Comparison of ENCODE assay signal across 9 cellular contexts in genomic region chr16:24668481-24669001, GRCh38.
DNase-seq lines count a peak whose midpoint lies in the region; ATAC-seq and TF ChIP-seq lines count a peak whose summit lies in the region.
"Had no signal": no experiment of that assay in that cellular context is flagged by ENCODE, and none has a peak within 500 bp of the region (broad histone marks: within the 10 kb centered on the region; RNA-seq: fewer than 3 reads in every experiment).

No MANE protein-coding gene starts in this region.

- peaks cover 2% of the 10 kb centered on the region for H3K36me3 Mint-ChIP-seq in activated T-helper 1 cell treated with anti-CD3 and anti-CD28 coated beads, Interleukin-12 subunit alpha, Interleukin-12 subunit beta, Interleukin-2, Interleukin-4 antibody, amounts not matched to agents 30 ng/mL and 10 ng/mL and 1 ng/mL, durations not matched to agents 14 hours and 24 hours and 36 hours (ENCODE audit: low read depth)
- no peaks in the 10 kb centered on the region for H3K36me3 Mint-ChIP-seq in CD8-positive, alpha-beta memory T cell
- H3K36me3 Mint-ChIP-seq in endodermal cell (ENCODE audit: low read depth), result no peaks in the 10 kb centered on the region

- H3K9me3 ChIP-seq in HEK293 (ENCODE audit: control insufficient read depth, insufficient read depth, low read depth, low read length), result no peaks in the 10 kb centered on the region
- H3K9me3 ChIP-seq in right atrium auricular region, result no peaks in the 10 kb centered on the region
- no peaks in the 10 kb centered on the region for H3K9me3 ChIP-seq in CD8-positive, alpha-beta memory T cell (ENCODE audit: low read length)
- no peaks in the 10 kb centered on the region for H3K9me3 ChIP-seq in endodermal cell (ENCODE audit: control insufficient read depth, low read length)

- DNase-seq in activated T-helper 1 cell treated with anti-CD3 and anti-CD28 coated beads, Interleukin-12 subunit alpha, Interleukin-12 subunit beta, Interleukin-2, Interleukin-4 antibody, amounts not matched to agents 30 ng/mL and 10 ng/mL and 1 ng/mL, durations not matched to agents 14 hours and 24 hours and 36 hours (ENCODE audit: low spot score), result no peak
- DNase-seq in right atrium auricular region (ENCODE audit: low spot score), result no peak
- peak; percentile 35 to 51 for DNase-seq in stimulated activated CD4-positive, alpha-beta T cell treated with anti-CD3 and anti-CD28 coated beads, Interleukin-4, amount 100 ng/mL, for 48 hours (ENCODE audit: low read depth in 2 of 2)
- DNase-seq in CD8-positive, alpha-beta memory T cell, result no peak
- DNase-seq in endodermal cell, result no peak
- no peak for DNase-seq in NCI-H1436 (lab: John Stamatoyannopoulos, UW)
- DNase-seq: KG1 had no signal

- H3K9ac ChIP-seq in endodermal cell (ENCODE audit: extremely low read depth, low read length, poor library complexity, severe bottlenecking), result no peak overlapping the region

- TF ChIP-seq CTCF in HEK293 (tag by site-specific recombination; IDR thresholded peaks at IDR 0.05) (no peak), right atrium auricular region (IDR thresholded peaks at IDR 0.05) (no peak), endodermal cell (conservative IDR thresholded peaks at IDR 0.05) (no peak)

- no peaks in the 10 kb centered on the region for H3K4me1 ChIP-seq in HEK293 (ENCODE audit: control insufficient read depth, insufficient read depth, low read length)
- H3K4me1 ChIP-seq in right atrium auricular region, result peaks cover 0 to 19% of the 10 kb centered on the region in 2 donors
- no peaks in the 10 kb centered on the region for H3K4me1 ChIP-seq in CD8-positive, alpha-beta memory T cell (ENCODE audit: insufficient read depth, low read length)
- no peaks in the 10 kb centered on the region for H3K4me1 ChIP-seq in endodermal cell (ENCODE audit: control insufficient read depth, insufficient read depth, low read length)

- H3K4me3 ChIP-seq in HEK293 (ENCODE audit: low read depth, low read length) (no peak overlapping the region), right atrium auricular region (no peak overlapping the region), endodermal cell (ENCODE audit: low read length) (no peak overlapping the region)
- no peak overlapping the region for H3K4me3 ChIP-seq in CD8-positive, alpha-beta memory T cell (ENCODE audit: low read length)

- POLR2A ChIA-PET in HEK293 (lab: Yijun Ruan, JAX), result no interaction called here
- POLR2A ChIA-PET in CD8-positive, alpha-beta memory T cell (lab: Charles Lee), result no interaction called here

- peaks cover 27% of the 10 kb centered on the region for H3K4me1 Mint-ChIP-seq in activated T-helper 1 cell treated with anti-CD3 and anti-CD28 coated beads, Interleukin-12 subunit alpha, Interleukin-12 subunit beta, Interleukin-2, Interleukin-4 antibody, amounts not matched to agents 30 ng/mL and 10 ng/mL and 1 ng/mL, durations not matched to agents 14 hours and 24 hours and 36 hours (ENCODE audit: low read depth)
- peaks cover 3 to 8% (median 3%) of the 10 kb centered on the region in 3 donors for H3K4me1 Mint-ChIP-seq in CD8-positive, alpha-beta memory T cell
- no peaks in the 10 kb centered on the region for H3K4me1 Mint-ChIP-seq in endodermal cell

- H3K4me3 Mint-ChIP-seq in activated T-helper 1 cell treated with anti-CD3 and anti-CD28 coated beads, Interleukin-12 subunit alpha, Interleukin-12 subunit beta, Interleukin-2, Interleukin-4 antibody, amounts not matched to agents 30 ng/mL and 10 ng/mL and 1 ng/mL, durations not matched to agents 14 hours and 24 hours and 36 hours, result peak overlapping the region; percentile 66
- no peak overlapping the region for H3K4me3 Mint-ChIP-seq in CD8-positive, alpha-beta memory T cell
- no peak overlapping the region for H3K4me3 Mint-ChIP-seq in endodermal cell

- H3K36me3 ChIP-seq in HEK293 (ENCODE audit: control insufficient read depth in 2 of 2, insufficient read depth in 1 of 2, low read length in 2 of 2), result no peaks in the 10 kb centered on the region
- H3K36me3 ChIP-seq in right atrium auricular region, result no peaks in the 10 kb centered on the region
- no peaks in the 10 kb centered on the region for H3K36me3 ChIP-seq in CD8-positive, alpha-beta memory T cell (ENCODE audit: insufficient read depth, low read length)
- no peaks in the 10 kb centered on the region for H3K36me3 ChIP-seq in endodermal cell (ENCODE audit: control insufficient read depth, insufficient read depth, low read length)

- no peaks in the 10 kb centered on the region for H3K27me3 ChIP-seq in right atrium auricular region
- H3K27me3 ChIP-seq in CD8-positive, alpha-beta memory T cell (ENCODE audit: insufficient read depth, low read length, poor library complexity, severe bottlenecking), result peaks cover 6% of the 10 kb centered on the region
- no peaks in the 10 kb centered on the region for H3K27me3 ChIP-seq in endodermal cell (ENCODE audit: control insufficient read depth, insufficient read depth, low read length, poor library complexity, severe bottlenecking)

- H3K27ac Mint-ChIP-seq in activated T-helper 1 cell treated with anti-CD3 and anti-CD28 coated beads, Interleukin-12 subunit alpha, Interleukin-12 subunit beta, Interleukin-2, Interleukin-4 antibody, amounts not matched to agents 30 ng/mL and 10 ng/mL and 1 ng/mL, durations not matched to agents 14 hours and 24 hours and 36 hours, result peak overlapping the region; percentile 95
- H3K27ac Mint-ChIP-seq in CD8-positive, alpha-beta memory T cell, result peak overlapping the region in 1 of 8 donors; percentile 72
- H3K27ac Mint-ChIP-seq in endodermal cell, result no peak overlapping the region

- intact Hi-C loops in activated T-helper 1 cell treated with anti-CD3 and anti-CD28 coated beads, Interleukin-12 subunit alpha, Interleukin-12 subunit beta, Interleukin-2, Interleukin-4 antibody, amounts not matched to agents 30 ng/mL and 10 ng/mL and 1 ng/mL, durations not matched to agents 14 hours and 24 hours and 36 hours (cut with micrococcal nuclease), result loop anchor here (2.0 to 10.0 kb wide), 4 partner anchors 54 to 824 kb away; partner anchors contain the start of genes ARHGAP17 and RBBP6

- H3K27me3 Mint-ChIP-seq in activated T-helper 1 cell treated with anti-CD3 and anti-CD28 coated beads, Interleukin-12 subunit alpha, Interleukin-12 subunit beta, Interleukin-2, Interleukin-4 antibody, amounts not matched to agents 30 ng/mL and 10 ng/mL and 1 ng/mL, durations not matched to agents 14 hours and 24 hours and 36 hours (ENCODE audit: insufficient read depth), result peaks cover 2% of the 10 kb centered on the region
- peaks cover 7 to 18% of the 10 kb centered on the region in 2 donors for H3K27me3 Mint-ChIP-seq in CD8-positive, alpha-beta memory T cell
- H3K27me3 Mint-ChIP-seq in endodermal cell (ENCODE audit: insufficient read depth), result no peaks in the 10 kb centered on the region

- peaks cover 2% of the 10 kb centered on the region for H3K9me3 Mint-ChIP-seq in activated T-helper 1 cell treated with anti-CD3 and anti-CD28 coated beads, Interleukin-12 subunit alpha, Interleukin-12 subunit beta, Interleukin-2, Interleukin-4 antibody, amounts not matched to agents 30 ng/mL and 10 ng/mL and 1 ng/mL, durations not matched to agents 14 hours and 24 hours and 36 hours
- no peaks in the 10 kb centered on the region for H3K9me3 Mint-ChIP-seq in CD8-positive, alpha-beta memory T cell
- H3K9me3 Mint-ChIP-seq in endodermal cell, result no peaks in the 10 kb centered on the region

- ATAC-seq in HG03457 (IDR thresholded peaks at IDR 0.05; ENCODE audit: unreplicated experiment), result no peak

- CTCF ChIA-PET in HEK293 (lab: Yijun Ruan, JAX), result no interaction called here
- CTCF ChIA-PET in CD8-positive, alpha-beta memory T cell (lab: Charles Lee), result no interaction called here

- 91 to 96% methylated on average over 6 to 8 of the region's 8 CpGs for WGBS in endodermal cell (ENCODE audit: insufficient coverage in 1 of 2, insufficient read length in 1 of 2), 2 experiments

- no peak overlapping the region for H3K27ac ChIP-seq in HEK293 (ENCODE audit: extremely low read depth, low read depth, low read length)
- H3K27ac ChIP-seq in right atrium auricular region, result peak overlapping the region; percentile 60 to 77
- no peak overlapping the region for H3K27ac ChIP-seq in CD8-positive, alpha-beta memory T cell (ENCODE audit: low read depth, low read length)
- H3K27ac ChIP-seq in endodermal cell (ENCODE audit: low read depth, low read length), result no peak overlapping the region

TF ChIP-seq in HEK293, 187 proteins besides CTCF, POLR2A, EP300 and RAD21:
- peak; percentile 41 for TF ChIP-seq GLIS1 (tag by site-specific recombination; IDR thresholded peaks at IDR 0.05)
- TF ChIP-seq ZNF544 (tag by site-specific recombination; IDR thresholded peaks at IDR 0.05), result no peak
- peak; percentile 64 for TF ChIP-seq SP7 (tag by site-specific recombination; IDR thresholded peaks at IDR 0.05)
- no peak for TF ChIP-seq ZNF221 (tag by site-specific recombination; IDR thresholded peaks at IDR 0.05; ENCODE audit: borderline replicate concordance)
- peak; percentile 27; the same call in 1 of the 2 replicates for TF ChIP-seq PRDM1 (tag by site-specific recombination; IDR thresholded peaks at IDR 0.05)

Comparison
In these comparisons a context has a peak if more than half of its experiments do, and no peak if none do; other contexts are left out.
1. H3K27ac ChIP-seq: peak in right atrium auricular region (2 of 2); none in HEK293 (single experiment), CD8-positive, alpha-beta memory T cell (single experiment) and endodermal cell (single experiment).
2. DNase-seq: peak in stimulated activated CD4-positive, alpha-beta T cell treated with anti-CD3 and anti-CD28 coated beads, Interleukin-4, amount 100 ng/mL, for 48 hours (2 of 2); none in activated T-helper 1 cell treated with anti-CD3 and anti-CD28 coated beads, Interleukin-12 subunit alpha, Interleukin-12 subunit beta, Interleukin-2, Interleukin-4 antibody, amounts not matched to agents 30 ng/mL and 10 ng/mL and 1 ng/mL, durations not matched to agents 14 hours and 24 hours and 36 hours (single experiment), right atrium auricular region (single experiment), CD8-positive, alpha-beta memory T cell (0 of 5), endodermal cell (single experiment) and NCI-H1436 (single experiment).